Comparison of ENCODE assay signal across 11 cellular contexts in genomic region chr9:131545003-131545785, GRCh38. TPM values are rescaled to one million over a fixed set of nuclear protein-coding genes. Genes with fewer than 3 reads are reported as not detected.
DNase-seq lines count a peak whose midpoint lies in the region; ATAC-seq, FAIRE-seq and TF ChIP-seq lines count a peak whose summit lies in the region.
"Had no signal": no experiment of that assay in that cellular context is flagged by ENCODE, and none has a peak within 500 bp of the region (broad histone marks: within the 10 kb centered on the region; RNA-seq: fewer than 3 reads in every experiment).

Gene PRRT1B, plus strand, starts transcription at chr9:131545523. Its CDS starts 93 bp downstream, at chr9:131545616.

- H3K27me3 ChIP-seq in endothelial cell of umbilical vein (ENCODE audit: control insufficient read depth in 2 of 2, insufficient read depth in 2 of 2, low read length in 2 of 2) (peaks cover 30 to 34% of the 10 kb centered on the region in 2 experiments), osteoblast (ENCODE audit: insufficient read depth, low read length) (peaks cover 62% of the 10 kb centered on the region)

- no TSS peak for BruUV-seq in endothelial cell of umbilical vein (replicated peaks; lab: Mats Ljungman, UMichigan)

- no peaks in the 10 kb centered on the region for H3K9me1 ChIP-seq in endothelial cell of umbilical vein (replicated peaks; ENCODE audit: control insufficient read depth, extremely low read depth, insufficient read depth, low read length)

- no peak within 1 kb of the TSS for H3K4me2 ChIP-seq in endothelial cell of umbilical vein (ENCODE audit: insufficient read depth, low read length)
- H3K4me2 ChIP-seq in osteoblast (ENCODE audit: insufficient read depth, low read length): peak within 1 kb of the TSS; percentile 43

- POLR2A ChIA-PET in endothelial cell of umbilical vein (lab: Charles Lee): no interaction called here

- dilution Hi-C loops in endothelial cell of umbilical vein (cut with MboI; ENCODE audit: extremely low pct_ligation_motif_present, low sequenced_read_pairs): no loop called here

- DNase-seq in DMS53 (lab: John Stamatoyannopoulos, UW) (peak; percentile 98), NCI-H526 (lab: John Stamatoyannopoulos, UW) (peak; percentile 27 to 85), endothelial cell of umbilical vein (ENCODE audit: low read depth, low spot score) (no peak), osteoblast (ENCODE audit: insufficient read length, low spot score, missing footprints) (peak; percentile 76)
- no peak for DNase-seq in stimulated activated CD4-positive, alpha-beta T cell treated with anti-CD3 and anti-CD28 coated beads, Interleukin-15, amount 100 ng/mL, for 24 hours
- DNase-seq: amygdala had no signal

- H3K79me2 ChIP-seq in endothelial cell of umbilical vein (ENCODE audit: control insufficient read depth, insufficient read depth, low read length): no peaks in the 10 kb centered on the region
- H3K79me2 ChIP-seq in osteoblast (ENCODE audit: insufficient read depth, low read length): no peaks in the 10 kb centered on the region

- FAIRE-seq in endothelial cell of umbilical vein (lab: Jason Lieb, UNC): no peak

- H3K36me3 ChIP-seq in endothelial cell of umbilical vein (ENCODE audit: control insufficient read depth in 2 of 2, extremely low read depth in 1 of 2, insufficient read depth in 2 of 2, low read length in 2 of 2) (no peaks in the 10 kb centered on the region), osteoblast (ENCODE audit: insufficient read depth, low read length) (no peaks in the 10 kb centered on the region)

- TF ChIP-seq CTCF in endothelial cell of umbilical vein (IDR thresholded peaks at IDR 0.05; ENCODE audit: extremely low read depth in 1 of 2, insufficient read depth in 1 of 2, low read depth in 1 of 2, low read length in 2 of 2) (no peak), osteoblast (IDR thresholded peaks at IDR 0.05; ENCODE audit: extremely low read depth, low read depth, low read length) (no peak)

- no peaks in the 10 kb centered on the region for H4K20me1 ChIP-seq in endothelial cell of umbilical vein (replicated peaks; ENCODE audit: control insufficient read depth, extremely low read depth, insufficient read depth, low read length)
- no peaks in the 10 kb centered on the region for H4K20me1 ChIP-seq in osteoblast (ENCODE audit: insufficient read depth, low read length)

- no peak within 1 kb of the TSS for H3K4me3 ChIP-seq in endothelial cell of umbilical vein (replicated peaks in 1 of 3; ENCODE audit: insufficient read depth in 1 of 3, low read depth in 1 of 3, low read length in 3 of 3)
- H3K4me3 ChIP-seq in osteoblast (ENCODE audit: insufficient read depth, low read length): no peak within 1 kb of the TSS

- H2AFZ ChIP-seq in endothelial cell of umbilical vein (ENCODE audit: low read depth, low read length) (no peak within 1 kb of the TSS), osteoblast (ENCODE audit: low read length) (no peak within 1 kb of the TSS)

- no peak within 1 kb of the TSS for H3K9ac ChIP-seq in endothelial cell of umbilical vein (replicated peaks; ENCODE audit: extremely low read depth, insufficient read depth, low read length)

- no peak for ATAC-seq in HG02840 (IDR thresholded peaks at IDR 0.05; ENCODE audit: low FRiP score, unreplicated experiment)
- no peak for ATAC-seq in GM19035 (IDR thresholded peaks at IDR 0.05; ENCODE audit: unreplicated experiment)
- no peak for ATAC-seq in HG02885 (IDR thresholded peaks at IDR 0.05; ENCODE audit: poor library complexity, unreplicated experiment)

- no peak for TF ChIP-seq POLR2A in endothelial cell of umbilical vein (IDR thresholded peaks at IDR 0.05; ENCODE audit: low read depth, low read length)

- H3K27ac ChIP-seq in endothelial cell of umbilical vein (ENCODE audit: insufficient read depth, low read depth, low read length) (no peak within 1 kb of the TSS), osteoblast (ENCODE audit: low read depth, low read length) (no peak within 1 kb of the TSS)

- intact Hi-C loops in endothelial cell of umbilical vein (cut with micrococcal nuclease): no loop called here

- no peaks in the 10 kb centered on the region for H3K9me3 ChIP-seq in endothelial cell of umbilical vein (replicated peaks; ENCODE audit: control insufficient read depth, insufficient read depth, low read length)
- H3K9me3 ChIP-seq in osteoblast (ENCODE audit: low read depth, low read length): peaks cover 9% of the 10 kb centered on the region

- CTCF ChIA-PET in endothelial cell of umbilical vein (lab: Charles Lee): interaction anchor here (1.2 kb wide), 1 partner anchor 195 kb away, joined by 3 read pairs; no protein-coding TSS in a partner anchor

- peaks cover 3% of the 10 kb centered on the region for H3K4me1 ChIP-seq in endothelial cell of umbilical vein (ENCODE audit: control insufficient read depth, extremely low read depth, insufficient read depth, low read length)
- no peaks in the 10 kb centered on the region for H3K4me1 ChIP-seq in osteoblast (ENCODE audit: insufficient read depth, low read length)

TF ChIP-seq in endothelial cell of umbilical vein, 7 proteins besides CTCF, POLR2A, EP300 and RAD21:
- no peak for TF ChIP-seq MAX (IDR thresholded peaks at IDR 0.05; ENCODE audit: insufficient read depth, insufficient read length)
- no peak for TF ChIP-seq MYC (IDR thresholded peaks at IDR 0.05; ENCODE audit: low read depth, low read length)
- TF ChIP-seq POLR2AphosphoS5 (IDR thresholded peaks at IDR 0.05; ENCODE audit: insufficient read depth, low read depth, low read length): no peak
- TF ChIP-seq GATA2 (IDR thresholded peaks at IDR 0.05; ENCODE audit: insufficient read depth, insufficient read length, low read depth, low read length): no peak
- peak; percentile 91 for TF ChIP-seq EZH2 (IDR thresholded peaks at IDR 0.05; ENCODE audit: borderline replicate concordance, low read depth, low read length, severe bottlenecking)

RNA-seq across cellular contexts. Expression of gene PRRT1B, which starts in this region (rescaled TPM):
- not detected in 2 replicates for total RNA-seq in endothelial cell of umbilical vein
- polyA plus RNA-seq in endothelial cell of umbilical vein: not detected in 2 replicates
- not detected in 2 replicates for polyA plus RNA-seq in endothelial cell of umbilical vein (2011; cell fraction: cytosol; rRNA removed)
- not detected in 2 replicates for polyA plus RNA-seq in endothelial cell of umbilical vein (2011; cell fraction: nucleus; rRNA removed)
- polyA plus RNA-seq in endothelial cell of umbilical vein (2012): not detected in 2 replicates
- not detected in 2 replicates for polyA minus RNA-seq in endothelial cell of umbilical vein
- polyA minus RNA-seq in endothelial cell of umbilical vein (2011; cell fraction: cytosol; rRNA and poly(A)+ RNA removed): not detected
- not detected in 2 replicates for polyA minus RNA-seq in endothelial cell of umbilical vein (2011; cell fraction: nucleus; rRNA and poly(A)+ RNA removed)
- total RNA-seq in osteoblast: not detected in 2 replicates
- total RNA-seq: neural crest cell, temporal lobe had no signal

Comparison
In these comparisons a context has a peak if more than half of its experiments do, and no peak if none do; other contexts are left out.
1. Peak in DNase-seq and H3K4me2 ChIP-seq in osteoblast; RNA of the gene not detected or under 1 TPM.
2. DNase-seq: peak in DMS53 (single experiment) and NCI-H526 (2 of 2); none in endothelial cell of umbilical vein (single experiment) and stimulated activated CD4-positive, alpha-beta T cell treated with anti-CD3 and anti-CD28 coated beads, Interleukin-15, amount 100 ng/mL, for 24 hours (single experiment).